9 cellular contexts compared by ENCODE assay signal in genomic region chr2:8606226-8606625, GRCh38.
DNase-seq lines count a peak whose midpoint lies in the region; ATAC-seq and TF ChIP-seq lines count a peak whose summit lies in the region.
"Had no signal": no experiment of that assay in that cellular context is flagged by ENCODE, and none has a peak within 500 bp of the region (broad histone marks: within the 10 kb centered on the region; RNA-seq: fewer than 3 reads in every experiment).

No MANE protein-coding gene starts in this region.

- no peak overlapping the region for H4K8ac ChIP-seq in H9 (replicated peaks; ENCODE audit: insufficient read length, low read depth, low read length)

- no peaks in the 10 kb centered on the region for H3K79me1 ChIP-seq in H9 (ENCODE audit: insufficient read depth, low read depth, low read length, poor library complexity, severe bottlenecking)

- H3K27me3 Mint-ChIP-seq in stimulated activated memory B cell treated with anti-CD40 and anti-IgM and Interleukin-4, amounts not matched to agents 10 μg/mL and 1 μg/mL and 100 μg/mL, for 72 hours = peaks cover 23% of the 10 kb centered on the region
- peaks cover 23% of the 10 kb centered on the region for H3K27me3 Mint-ChIP-seq in H9 (ENCODE audit: low read depth)

- no peak overlapping the region for H2BK120ac ChIP-seq in H9 (ENCODE audit: low read depth, low read length, poor library complexity, severe bottlenecking)

- ATAC-seq in GM19035 (IDR thresholded peaks at IDR 0.05; ENCODE audit: unreplicated experiment) (peak; percentile 95), GM21825 (IDR thresholded peaks at IDR 0.05; ENCODE audit: unreplicated experiment) (peak; percentile 94), HG03354 (IDR thresholded peaks at IDR 0.05; ENCODE audit: poor library complexity, severe bottlenecking, unreplicated experiment) (peak; percentile 94), left colon (no peak)
- ATAC-seq in stimulated activated memory B cell treated with anti-CD40 and anti-IgM and Interleukin-4, amounts not matched to agents 10 μg/mL and 1 μg/mL and 100 μg/mL, for 72 hours = peak; percentile 53

- no peak overlapping the region for H3K4ac ChIP-seq in H9 (ENCODE audit: low read depth, low read length)

- H2AFZ ChIP-seq in H9 (ENCODE audit: low read length) = no peak overlapping the region

- no peaks in the 10 kb centered on the region; the same call in 1 of the 2 replicates for H3K4me1 ChIP-seq in H9 (ENCODE audit: insufficient read depth, low read length)
- H3K4me1 ChIP-seq: breast epithelium had no signal

- WGBS in H9 (ENCODE audit: extremely low coverage, insufficient read length, low lambda C conversion rate) = no CpG with 5 or more reads among the region's 8 CpGs

- no peak overlapping the region for H3K14ac ChIP-seq in H9 (ENCODE audit: insufficient read depth, low read length)

- no peak overlapping the region for H3K4me3 Mint-ChIP-seq in stimulated activated memory B cell treated with anti-CD40 and anti-IgM and Interleukin-4, amounts not matched to agents 10 μg/mL and 1 μg/mL and 100 μg/mL, for 72 hours
- no peak overlapping the region for H3K4me3 Mint-ChIP-seq in H9

- H3K9ac ChIP-seq in H9 (ENCODE audit: extremely low read depth, insufficient read length, low read length) = no peak overlapping the region

- H3K79me2 ChIP-seq in H9 (ENCODE audit: insufficient read depth, low read length) = no peaks in the 10 kb centered on the region

- no peaks in the 10 kb centered on the region for H3K23me2 ChIP-seq in H9 (ENCODE audit: insufficient read length, low read depth, low read length, poor library complexity, severe bottlenecking)

- no peak overlapping the region for H3T11ph ChIP-seq in H9 (ENCODE audit: low read length)

- H3K56ac ChIP-seq in H9 (ENCODE audit: insufficient read length, low read depth, low read length) = no peak overlapping the region

- no peak overlapping the region for H2BK20ac ChIP-seq in H9 (ENCODE audit: low read depth, low read length, poor library complexity, severe bottlenecking)

- DNase-seq in H9 (no peak), left colon (no peak), NOMO-1 (lab: John Stamatoyannopoulos, UW; ENCODE audit: unreplicated experiment in 2 of 2) (no peak)
- DNase-seq: activated CD8-positive, alpha-beta memory T cell treated with anti-CD3 and anti-CD28 coated beads, Interleukin-2, amount 50 U/mL, for 48 hours had no signal

- no peak overlapping the region for H4K5ac ChIP-seq in H9 (ENCODE audit: insufficient read length, low read depth, low read length)

- no peak overlapping the region for H2BK15ac ChIP-seq in H9 (ENCODE audit: low read depth, low read length)

- no peaks in the 10 kb centered on the region for H3K9me3 ChIP-seq in H9 (ENCODE audit: control insufficient read depth, low read depth, low read length)
- H3K9me3 ChIP-seq: breast epithelium had no signal

- intact Hi-C loops in left colon (cut with DNase I, micrococcal nuclease) = no loop called here

- H3K4me1 Mint-ChIP-seq in stimulated activated memory B cell treated with anti-CD40 and anti-IgM and Interleukin-4, amounts not matched to agents 10 μg/mL and 1 μg/mL and 100 μg/mL, for 72 hours = peaks cover 10% of the 10 kb centered on the region
- H3K4me1 Mint-ChIP-seq in H9 = peaks cover 12 to 15% of the 10 kb centered on the region in 2 experiments

- H3K27me3 ChIP-seq in H9 (ENCODE audit: insufficient read depth, low read length) = no peaks in the 10 kb centered on the region; the same call in 1 of the 2 replicates
- H3K27me3 ChIP-seq: breast epithelium had no signal

- H2BK12ac ChIP-seq in H9 (ENCODE audit: insufficient read length, low read depth, low read length) = no peak overlapping the region

- H3K36me3 Mint-ChIP-seq in stimulated activated memory B cell treated with anti-CD40 and anti-IgM and Interleukin-4, amounts not matched to agents 10 μg/mL and 1 μg/mL and 100 μg/mL, for 72 hours = no peaks in the 10 kb centered on the region
- H3K36me3 Mint-ChIP-seq in H9 (ENCODE audit: insufficient read depth in 1 of 3, low read depth in 3 of 3) = peaks cover 0 to 7% (median 2%) of the 10 kb centered on the region in 3 experiments; a peak in 4 of 7 replicates

- TF ChIP-seq CTCF in H9 (conservative IDR thresholded peaks at IDR 0.05) = no peak

- H3K23ac ChIP-seq in H9 (ENCODE audit: insufficient read length, low read depth, low read length) = no peak overlapping the region

- H2AK5ac ChIP-seq in H9 (ENCODE audit: insufficient read length, low read length) = no peak overlapping the region

- H3K27ac Mint-ChIP-seq in stimulated activated memory B cell treated with anti-CD40 and anti-IgM and Interleukin-4, amounts not matched to agents 10 μg/mL and 1 μg/mL and 100 μg/mL, for 72 hours = peak overlapping the region; percentile 42
- no peak overlapping the region for H3K27ac Mint-ChIP-seq in H9

- no peak overlapping the region for H3K18ac ChIP-seq in H9 (ENCODE audit: insufficient read length, low read depth, low read length)

- H4K20me1 ChIP-seq in H9 (ENCODE audit: control insufficient read depth, insufficient read depth, insufficient read length) = no peaks in the 10 kb centered on the region

- peaks cover 10% of the 10 kb centered on the region for H3K9me3 Mint-ChIP-seq in stimulated activated memory B cell treated with anti-CD40 and anti-IgM and Interleukin-4, amounts not matched to agents 10 μg/mL and 1 μg/mL and 100 μg/mL, for 72 hours
- peaks cover 3 to 8% of the 10 kb centered on the region in 2 experiments; a peak in 4 of 5 replicates for H3K9me3 Mint-ChIP-seq in H9

- H2BK5ac ChIP-seq in H9 (ENCODE audit: insufficient read length, low read length) = no peak overlapping the region

- H3K4me2 ChIP-seq in H9 (ENCODE audit: insufficient read depth, insufficient read length, low read length) = no peak overlapping the region

- no peak overlapping the region for H4K91ac ChIP-seq in H9 (ENCODE audit: insufficient read length, low read depth, low read length)

- H3K27ac ChIP-seq in H9 (ENCODE audit: insufficient read length, low read depth, low read length) = no peak overlapping the region
- H3K27ac ChIP-seq: breast epithelium had no signal
